Comparison of ENCODE assay signal across 8 cellular contexts in genomic region chr2:27123302-27124150, GRCh38.
DNase-seq lines count a peak whose midpoint lies in the region; ATAC-seq and TF ChIP-seq lines count a peak whose summit lies in the region.

Gene ABHD1 (plus strand): TSS chr2:27123815. CDS start chr2:27123949, 134 bp downstream.

- H3K27me3 Mint-ChIP-seq in central memory CD8-positive, alpha-beta T cell: peaks cover 17% of the 10 kb centered on the region

- peak; percentile 73 for ATAC-seq in central memory CD8-positive, alpha-beta T cell (replicated peaks; ENCODE audit: extremely low read depth, poor library complexity, severe bottlenecking)
- no peak for ATAC-seq in GM18870 (IDR thresholded peaks at IDR 0.05; ENCODE audit: unreplicated experiment)

- DNase-seq in EL (peak; percentile 15), LNCaP clone FGC (ENCODE audit: low read depth) (no peak), kidney tubule cell (ENCODE audit: low spot score) (peak; percentile 26), middle frontal gyrus (ENCODE audit: extremely low spot score, low spot score) (no peak)
- peak; percentile 69 for DNase-seq in activated CD4-positive, CD25-positive, alpha-beta regulatory T cell treated with anti-CD3 and anti-CD28 coated beads, Interleukin-2, amount 50 U/mL, for 72 hours
- peak; percentile 37 to 48 for DNase-seq in central memory CD8-positive, alpha-beta T cell (ENCODE audit: low spot score in 2 of 2)
- DNase-seq in stimulated activated CD4-positive, alpha-beta T cell treated with anti-CD3 and anti-CD28 coated beads, Interleukin-1b, Interleukin-23, amount 100 ng/mL, for 24 hours (ENCODE audit: low read depth in 4 of 4, low spot score in 1 of 4): peak in 3 of 4 experiments; percentile 24 to 49 (median 24)

- peaks cover 12% of the 10 kb centered on the region for H3K4me1 Mint-ChIP-seq in central memory CD8-positive, alpha-beta T cell

- H3K27ac Mint-ChIP-seq in central memory CD8-positive, alpha-beta T cell (ENCODE audit: low read depth): peak within 1 kb of the TSS; percentile 77

- H3K9me3 Mint-ChIP-seq in central memory CD8-positive, alpha-beta T cell: no peaks in the 10 kb centered on the region

- TF ChIP-seq CTCF in LNCaP clone FGC (IDR thresholded peaks at IDR 0.05; ENCODE audit: control insufficient read depth, extremely low read depth, insufficient read depth): 0 out of 2 replicates have a peak, but pooled peaks have one; percentile 19

- H3K36me3 Mint-ChIP-seq in central memory CD8-positive, alpha-beta T cell (ENCODE audit: insufficient read depth): peaks cover 5% of the 10 kb centered on the region

- H3K4me3 ChIP-seq in LNCaP clone FGC (ENCODE audit: low read depth, low read length): peak within 1 kb of the TSS; percentile 50

- H3K4me3 Mint-ChIP-seq in central memory CD8-positive, alpha-beta T cell: peak within 1 kb of the TSS; percentile 95

Comparison
In these comparisons a context has a peak if more than half of its experiments do, and no peak if none do; other contexts are left out.
1. DNase-seq: peak in EL (single experiment), activated CD4-positive, CD25-positive, alpha-beta regulatory T cell treated with anti-CD3 and anti-CD28 coated beads, Interleukin-2, amount 50 U/mL, for 72 hours (single experiment), central memory CD8-positive, alpha-beta T cell (2 of 2), kidney tubule cell (single experiment) and stimulated activated CD4-positive, alpha-beta T cell treated with anti-CD3 and anti-CD28 coated beads, Interleukin-1b, Interleukin-23, amount 100 ng/mL, for 24 hours (3 of 4); none in LNCaP clone FGC (single experiment) and middle frontal gyrus (single experiment).